Comparison of ENCODE assay signal across 23 cellular contexts in the genomic region with DNA sequence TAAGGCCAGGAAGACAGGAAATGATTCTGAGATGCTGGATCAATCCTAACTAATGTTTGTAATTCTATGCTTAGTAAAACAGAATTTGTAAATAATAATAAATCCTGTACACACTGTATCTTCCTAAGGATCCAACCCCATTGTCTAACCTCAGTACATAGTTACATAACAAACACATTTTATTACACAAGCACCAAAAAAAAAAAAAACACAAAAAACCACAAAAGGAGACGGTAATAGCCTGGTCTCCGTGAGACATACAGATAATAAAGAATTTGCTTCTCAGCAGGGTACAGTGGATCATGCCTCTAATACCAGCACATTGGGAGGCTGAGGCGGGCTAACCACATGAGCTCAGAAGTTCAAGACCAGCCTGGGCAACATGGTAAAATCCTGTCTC.
DNase-seq lines count a peak whose midpoint lies in the region; FAIRE-seq and TF ChIP-seq lines count a peak whose summit lies in the region.
"Had no signal": no experiment of that assay in that cellular context is flagged by ENCODE, and none has a peak within 500 bp of the region (broad histone marks: within the 10 kb centered on the region; RNA-seq: fewer than 3 reads in every experiment).

No MANE protein-coding gene starts in this region.

- no peak overlapping the region for H3K56ac ChIP-seq in H9 (ENCODE audit: insufficient read length, low read depth, low read length)

- intact Hi-C loops in OCI-LY7 (cut with micrococcal nuclease; ENCODE audit: unreplicated experiment): no loop called here
- intact Hi-C loops in left ventricle myocardium inferior (cut with micrococcal nuclease): no loop called here

- H2AFZ ChIP-seq in H9 (ENCODE audit: low read length): no peak overlapping the region
- no peak overlapping the region for H2AFZ ChIP-seq in astrocyte (ENCODE audit: low read depth, low read length)
- H2AFZ ChIP-seq in fibroblast of lung (ENCODE audit: low read length): no peak overlapping the region
- no peak overlapping the region for H2AFZ ChIP-seq in OCI-LY7 (ENCODE audit: low read length)
- H2AFZ ChIP-seq: neural progenitor cell had no signal

- H3K18ac ChIP-seq in H9 (ENCODE audit: insufficient read length, low read depth, low read length): no peak overlapping the region

- H4K5ac ChIP-seq in H9 (ENCODE audit: insufficient read length, low read depth, low read length): no peak overlapping the region

- H3K4me3 Mint-ChIP-seq in H9 (no peak overlapping the region), astrocyte (ENCODE audit: unreplicated experiment) (no peak overlapping the region)
- H3K4me3 Mint-ChIP-seq: activated T-helper 17 cell treated with anti-CD3 and anti-CD28 coated beads, Interleukin-2, amount 50 U/mL, for 72 hours; CD14-positive monocyte; neural progenitor cell; stimulated activated naive CD8-positive, alpha-beta T cell treated with anti-CD3 and anti-CD28 coated beads, Interleukin-15, amount 100 ng/mL, for 72 hours had no signal

- H4K91ac ChIP-seq in H9 (ENCODE audit: insufficient read length, low read depth, low read length): no peak overlapping the region

- H3K14ac ChIP-seq in H9 (ENCODE audit: insufficient read depth, low read length): no peak overlapping the region

- H3K4me1 ChIP-seq in H9 (ENCODE audit: insufficient read depth, low read length): peaks cover 16% of the 10 kb centered on the region; the same call in 1 of the 2 replicates
- H3K4me1 ChIP-seq in astrocyte (ENCODE audit: insufficient read depth, low read length): no peaks in the 10 kb centered on the region
- no peaks in the 10 kb centered on the region for H3K4me1 ChIP-seq in fibroblast of lung (ENCODE audit: control insufficient read depth, extremely low read depth, insufficient read depth, low read length)
- no peaks in the 10 kb centered on the region for H3K4me1 ChIP-seq in OCI-LY7 (ENCODE audit: insufficient read depth, low read length, poor library complexity, severe bottlenecking)
- peaks cover 61% of the 10 kb centered on the region for H3K4me1 ChIP-seq in left ventricle myocardium inferior
- H3K4me1 ChIP-seq: colonic mucosa had no signal

- H2AK5ac ChIP-seq in H9 (ENCODE audit: insufficient read length, low read length): no peak overlapping the region

- no peak overlapping the region for H3T11ph ChIP-seq in H9 (ENCODE audit: low read length)

- no peak for FAIRE-seq in astrocyte (lab: Jason Lieb, UNC)

- H2BK5ac ChIP-seq in H9 (ENCODE audit: insufficient read length, low read length): no peak overlapping the region

- H3K27me3 Mint-ChIP-seq in H9 (ENCODE audit: low read depth) (no peaks in the 10 kb centered on the region), astrocyte (ENCODE audit: low read depth, unreplicated experiment) (no peaks in the 10 kb centered on the region)
- H3K27me3 Mint-ChIP-seq: activated T-helper 17 cell treated with anti-CD3 and anti-CD28 coated beads, Interleukin-2, amount 50 U/mL, for 72 hours; stimulated activated naive CD8-positive, alpha-beta T cell treated with anti-CD3 and anti-CD28 coated beads, Interleukin-15, amount 100 ng/mL, for 72 hours had no signal

- no peak overlapping the region for H2BK12ac ChIP-seq in H9 (ENCODE audit: insufficient read length, low read depth, low read length)

- H3K4ac ChIP-seq in H9 (ENCODE audit: low read depth, low read length): no peak overlapping the region

- no CpG with 5 or more reads among the region's 3 CpGs for WGBS in H9 (ENCODE audit: extremely low coverage, insufficient read length, low lambda C conversion rate)

- no peak overlapping the region for H2BK120ac ChIP-seq in H9 (ENCODE audit: low read depth, low read length, poor library complexity, severe bottlenecking)

- H3K9ac ChIP-seq in H9 (ENCODE audit: extremely low read depth, insufficient read length, low read length) (no peak overlapping the region), astrocyte (ENCODE audit: low read length) (no peak overlapping the region), fibroblast of lung (ENCODE audit: insufficient read depth, low read length) (no peak overlapping the region)
- H3K9ac ChIP-seq: neural progenitor cell had no signal

- H3K23me2 ChIP-seq in H9 (ENCODE audit: insufficient read length, low read depth, low read length, poor library complexity, severe bottlenecking): peaks cover 3% of the 10 kb centered on the region

- TF ChIP-seq CTCF in AG10803 (conservative IDR thresholded peaks at IDR 0.05; ENCODE audit: low read length) (no peak), H9 (conservative IDR thresholded peaks at IDR 0.05) (no peak), astrocyte (IDR thresholded peaks at IDR 0.05; ENCODE audit: insufficient read depth, low read depth, low read length) (no peak), fibroblast of lung (conservative IDR thresholded peaks at IDR 0.05 in 1 of 2, IDR thresholded peaks at IDR 0.05 in 1 of 2; ENCODE audit: low read depth in 1 of 2, low read length in 2 of 2) (no peak), OCI-LY7 (conservative IDR thresholded peaks at IDR 0.05; ENCODE audit: low read length) (no peak), left ventricle myocardium inferior (IDR thresholded peaks at IDR 0.05; ENCODE audit: borderline replicate concordance) (no peak)

- H3K27ac ChIP-seq in H9 (ENCODE audit: insufficient read length, low read depth, low read length): no peak overlapping the region
- H3K27ac ChIP-seq in astrocyte (ENCODE audit: low read depth, low read length): no peak overlapping the region
- no peak overlapping the region for H3K27ac ChIP-seq in fibroblast of lung (ENCODE audit: insufficient read depth, low read length)
- H3K27ac ChIP-seq in OCI-LY7 (ENCODE audit: low read depth, low read length, poor library complexity, severe bottlenecking): no peak overlapping the region
- no peak overlapping the region for H3K27ac ChIP-seq in left ventricle myocardium inferior (replicated peaks)
- H3K27ac ChIP-seq: colonic mucosa, esophagus squamous epithelium, neural progenitor cell, tibial artery had no signal

- H2BK15ac ChIP-seq in H9 (ENCODE audit: low read depth, low read length): no peak overlapping the region

- H3K4me1 Mint-ChIP-seq in H9 (peaks cover 65 to 74% of the 10 kb centered on the region in 2 experiments), astrocyte (ENCODE audit: low read depth, unreplicated experiment) (peaks cover 13% of the 10 kb centered on the region)
- H3K4me1 Mint-ChIP-seq: activated T-helper 17 cell treated with anti-CD3 and anti-CD28 coated beads, Interleukin-2, amount 50 U/mL, for 72 hours; CD14-positive monocyte; stimulated activated naive CD8-positive, alpha-beta T cell treated with anti-CD3 and anti-CD28 coated beads, Interleukin-15, amount 100 ng/mL, for 72 hours had no signal

- H3K4me3 ChIP-seq in AG10803 (ENCODE audit: low read length) (no peak overlapping the region), astrocyte (ENCODE audit: insufficient read depth, low read depth, low read length) (no peak overlapping the region), fibroblast of lung (replicated peaks in 1 of 4; ENCODE audit: control extremely low read depth in 1 of 4, insufficient read depth in 1 of 4, low read depth in 3 of 4, low read length in 4 of 4) (no peak overlapping the region), OCI-LY7 (ENCODE audit: low read depth, low read length, poor library complexity, severe bottlenecking) (no peak overlapping the region), left ventricle myocardium inferior (no peak overlapping the region)
- H3K4me3 ChIP-seq: colonic mucosa, esophagus squamous epithelium, neural progenitor cell, tibial artery had no signal

- no peaks in the 10 kb centered on the region for H3K9me2 ChIP-seq in OCI-LY7 (ENCODE audit: insufficient read depth, low read length)

- H3K9me3 ChIP-seq in H9 (ENCODE audit: control insufficient read depth, low read depth, low read length): no peaks in the 10 kb centered on the region
- H3K9me3 ChIP-seq in astrocyte (ENCODE audit: insufficient read depth, low read depth, low read length): no peaks in the 10 kb centered on the region
- H3K9me3 ChIP-seq in fibroblast of lung (ENCODE audit: control insufficient read depth, insufficient read depth, low read depth, low read length): no peaks in the 10 kb centered on the region
- H3K9me3 ChIP-seq in OCI-LY7 (ENCODE audit: low read length): no peaks in the 10 kb centered on the region
- no peaks in the 10 kb centered on the region for H3K9me3 ChIP-seq in left ventricle myocardium inferior (replicated peaks)
- H3K9me3 ChIP-seq: colonic mucosa, esophagus squamous epithelium, tibial artery had no signal

- H3K4me2 ChIP-seq in H9 (ENCODE audit: insufficient read depth, insufficient read length, low read length) (no peak overlapping the region), astrocyte (ENCODE audit: low read length) (no peak overlapping the region), fibroblast of lung (ENCODE audit: extremely low read depth, insufficient read depth, low read length) (no peak overlapping the region), OCI-LY7 (ENCODE audit: low read length) (no peak overlapping the region)

- H3K36me3 ChIP-seq in astrocyte (ENCODE audit: insufficient read depth, low read length) (peaks cover 3% of the 10 kb centered on the region), fibroblast of lung (ENCODE audit: control insufficient read depth, insufficient read depth, low read length) (no peaks in the 10 kb centered on the region), OCI-LY7 (ENCODE audit: insufficient read depth, low read length) (no peaks in the 10 kb centered on the region), left ventricle myocardium inferior (no peaks in the 10 kb centered on the region)
- H3K36me3 ChIP-seq: colonic mucosa, neural progenitor cell, tibial artery had no signal

- DNase-seq in AG10803 (ENCODE audit: low read depth) (peak; percentile 76), H9 (no peak), astrocyte (ENCODE audit: low read depth) (no peak), fibroblast of lung (ENCODE audit: low read depth in 2 of 2) (peak; percentile 4 to 5), OCI-LY7 (ENCODE audit: low spot score) (no peak), pons (ENCODE audit: low spot score) (no peak), left ventricle myocardium inferior (no peak)
- no peak for DNase-seq in activated CD4-positive, CD25-positive, alpha-beta regulatory T cell (lab: John Stamatoyannopoulos, UW)
- DNase-seq: activated CD4-positive, alpha-beta T cell treated with anti-CD3 and anti-CD28 coated beads, Interleukin-2, amount 50 U/mL, for 4 hours; activated CD8-positive, alpha-beta memory T cell treated with anti-CD3 and anti-CD28 coated beads, Interleukin-2, amount 50 U/mL, for 4 hours; colonic mucosa; esophagus squamous epithelium; glutamatergic neuron; NCI-H1694 treated with DMSO at 0.1 percent for 48 hours; NCI-H526; posterior cingulate gyrus; stimulated activated naive CD8-positive, alpha-beta T cell treated with anti-CD3 and anti-CD28 coated beads, Interleukin-15, amount 100 ng/mL, for 72 hours; T1000; tibial artery had no signal

- peaks cover 3% of the 10 kb centered on the region for H3K79me1 ChIP-seq in H9 (ENCODE audit: insufficient read depth, low read depth, low read length, poor library complexity, severe bottlenecking)

- no peak overlapping the region for H4K8ac ChIP-seq in H9 (replicated peaks; ENCODE audit: insufficient read length, low read depth, low read length)

- no peaks in the 10 kb centered on the region for H3K27me3 ChIP-seq in H9 (ENCODE audit: insufficient read depth, low read length)
- H3K27me3 ChIP-seq in astrocyte (ENCODE audit: insufficient read depth, low read length): no peaks in the 10 kb centered on the region
- no peaks in the 10 kb centered on the region for H3K27me3 ChIP-seq in fibroblast of lung (ENCODE audit: control insufficient read depth, insufficient read depth, low read length)
- H3K27me3 ChIP-seq in left ventricle myocardium inferior (ENCODE audit: low read depth): no peaks in the 10 kb centered on the region
- H3K27me3 ChIP-seq: colonic mucosa, esophagus squamous epithelium, neural progenitor cell, tibial artery had no signal

- CTCF ChIA-PET in OCI-LY7 (lab: Charles Lee; ENCODE audit: unreplicated experiment): no interaction called here

- H3K27ac Mint-ChIP-seq in H9: peak overlapping the region in 2 of 3 experiments; percentile 61 to 93; a peak in 3 of 7 replicates
- H3K27ac Mint-ChIP-seq in astrocyte (ENCODE audit: unreplicated experiment): peak overlapping the region; percentile 22
- H3K27ac Mint-ChIP-seq: activated naive CD4-positive, alpha-beta T cell treated with anti-CD3 and anti-CD28 coated beads, Interleukin-2, amount 50 U/mL, for 72 hours; activated T-helper 17 cell treated with anti-CD3 and anti-CD28 coated beads, Interleukin-2, amount 50 U/mL, for 72 hours; CD14-positive monocyte; neural progenitor cell; stimulated activated naive CD8-positive, alpha-beta T cell treated with anti-CD3 and anti-CD28 coated beads, Interleukin-15, amount 100 ng/mL, for 72 hours had no signal

- H3K9me3 Mint-ChIP-seq in H9 (no peaks in the 10 kb centered on the region), astrocyte (ENCODE audit: unreplicated experiment) (peaks cover 2% of the 10 kb centered on the region)
- H3K9me3 Mint-ChIP-seq: neural progenitor cell had no signal

- POLR2A ChIA-PET in OCI-LY7 (lab: Charles Lee): no interaction called here

- no TSS peak for BruUV-seq in OCI-LY7 (replicated peaks; lab: Mats Ljungman, UMichigan)

- H3K79me2 ChIP-seq in H9 (ENCODE audit: insufficient read depth, low read length) (no peaks in the 10 kb centered on the region), astrocyte (ENCODE audit: insufficient read depth, low read length) (peaks cover under 1% of the 10 kb centered on the region), fibroblast of lung (ENCODE audit: control insufficient read depth, insufficient read depth, low read length) (no peaks in the 10 kb centered on the region), OCI-LY7 (ENCODE audit: insufficient read depth, low read depth, low read length) (no peaks in the 10 kb centered on the region)

- H4K20me1 ChIP-seq in H9 (ENCODE audit: control insufficient read depth, insufficient read depth, insufficient read length) (no peaks in the 10 kb centered on the region), astrocyte (ENCODE audit: insufficient read depth, low read length) (peaks cover 30% of the 10 kb centered on the region), fibroblast of lung (ENCODE audit: control insufficient read depth, extremely low read depth, insufficient read depth, low read length) (no peaks in the 10 kb centered on the region), OCI-LY7 (ENCODE audit: insufficient read depth, low read length) (no peaks in the 10 kb centered on the region)

- H3K36me3 Mint-ChIP-seq in H9 (ENCODE audit: insufficient read depth in 1 of 3, low read depth in 3 of 3) (peaks cover 2 to 11% (median 6%) of the 10 kb centered on the region in 3 experiments; a peak in 6 of 7 replicates), astrocyte (ENCODE audit: low read depth, unreplicated experiment) (peaks cover 2% of the 10 kb centered on the region)
- H3K36me3 Mint-ChIP-seq: activated naive CD4-positive, alpha-beta T cell treated with anti-CD3 and anti-CD28 coated beads, Interleukin-2, amount 50 U/mL, for 72 hours; CD14-positive monocyte had no signal

- no peak overlapping the region for H3K23ac ChIP-seq in H9 (ENCODE audit: insufficient read length, low read depth, low read length)

- no peak overlapping the region for H2BK20ac ChIP-seq in H9 (ENCODE audit: low read depth, low read length, poor library complexity, severe bottlenecking)

Comparison
In these comparisons a context has a peak if more than half of its experiments do, and no peak if none do; other contexts are left out.
1. DNase-seq: peak in AG10803 (single experiment) and fibroblast of lung (2 of 2); none in H9 (single experiment), astrocyte (single experiment), activated CD4-positive, CD25-positive, alpha-beta regulatory T cell (0 of 4), OCI-LY7 (single experiment), pons (single experiment) and left ventricle myocardium inferior (single experiment).